ENCODE assay signal across 20 cellular contexts in genomic region chr1:183844806-183845205, GRCh38. TPM values are rescaled to one million over a fixed set of nuclear protein-coding genes. Genes with fewer than 3 reads are reported as not detected.
A peak's percentile ranks its signal among the peaks of the same experiment; 100 is the strongest.
DNase-seq lines count a peak whose midpoint lies in the region; ATAC-seq and TF ChIP-seq lines count a peak whose summit lies in the region.
"Had no signal": no experiment of that assay in that cellular context is flagged by ENCODE, and none has a peak within 500 bp of the region (broad histone marks: within the 10 kb centered on the region; RNA-seq: fewer than 3 reads in every experiment).

No MANE protein-coding gene starts in this region.

- H3K27ac ChIP-seq in KMS-11 (peak overlapping the region; percentile 95), spleen (peak overlapping the region in 5 of 8 donors; percentile 7 to 68 (median 16))
- H3K27ac ChIP-seq: thoracic aorta had no signal

- no peak for TF ChIP-seq POLR2A in spleen (IDR thresholded peaks at IDR 0.05)

- H4K20me1 ChIP-seq in KMS-11 (ENCODE audit: insufficient read depth), result no peaks in the 10 kb centered on the region

- no peaks in the 10 kb centered on the region for H3K27me3 Mint-ChIP-seq in activated T-cell treated with anti-CD3 and anti-CD28 coated beads, Interleukin-2, amount 50 U/mL, for 72 hours (ENCODE audit: low read depth)
- H3K27me3 Mint-ChIP-seq in activated T-cell treated with anti-CD3 and anti-CD28 coated beads, Interleukin-2, amount 50 U/mL, for 4 hours (ENCODE audit: low read depth), result no peaks in the 10 kb centered on the region
- no peaks in the 10 kb centered on the region for H3K27me3 Mint-ChIP-seq in chondrocyte (ENCODE audit: low read depth)
- H3K27me3 Mint-ChIP-seq: CD4-positive, alpha-beta T cell; IgD-negative memory B cell; stimulated activated naive B cell treated with anti-CD40 and anti-IgM and Interleukin-4, amounts not matched to agents 10 μg/mL and 1 μg/mL and 100 μg/mL, for 72 hours had no signal

- DNase-seq in activated T-cell treated with anti-CD3 and anti-CD28 coated beads, Interleukin-2, amount 50 U/mL, for 72 hours, result no peak
- DNase-seq in activated T-cell treated with anti-CD3 and anti-CD28 coated beads, Interleukin-2, amount 50 U/mL, for 4 hours, result no peak
- no peak for DNase-seq in chondrocyte (ENCODE audit: low spot score)
- DNase-seq in spleen, result no peak
- no peak for DNase-seq in stimulated activated naive CD8-positive, alpha-beta T cell treated with anti-CD3 and anti-CD28 coated beads, Interleukin-15, Interleukin-2, amounts not matched to agents 100 U/mL and 50 U/mL, for 24 hours
- DNase-seq in activated CD4-positive, CD25-positive, alpha-beta regulatory T cell (lab: John Stamatoyannopoulos, UW), result no peak
- DNase-seq: activated CD8-positive, alpha-beta memory T cell treated with anti-CD3 and anti-CD28 coated beads for 24 hours; CD4-positive, alpha-beta T cell; GOT3; midbrain; NCI-H187 treated with DMSO at 0.1 percent for 48 hours; NCI-H446 treated with DMSO at 0.1 percent for 48 hours; posterior cingulate gyrus; stimulated activated CD4-positive, alpha-beta T cell treated with anti-CD3 and anti-CD28 coated beads, Interleukin-1b, Interleukin-23, amount 100 ng/mL, for 48 hours; stimulated activated naive B cell treated with anti-CD40 and anti-IgM and Interleukin-4, amounts not matched to agents 10 μg/mL and 1 μg/mL and 100 μg/mL, for 72 hours had no signal

- H3K4me3 Mint-ChIP-seq in activated T-cell treated with anti-CD3 and anti-CD28 coated beads, Interleukin-2, amount 50 U/mL, for 72 hours, result no peak overlapping the region
- H3K4me3 Mint-ChIP-seq in activated T-cell treated with anti-CD3 and anti-CD28 coated beads, Interleukin-2, amount 50 U/mL, for 4 hours, result no peak overlapping the region
- no peak overlapping the region for H3K4me3 Mint-ChIP-seq in chondrocyte (ENCODE audit: unreplicated experiment)
- H3K4me3 Mint-ChIP-seq: CD4-positive, alpha-beta T cell; IgD-negative memory B cell had no signal

- no peaks in the 10 kb centered on the region for H3K36me3 ChIP-seq in KMS-11 (ENCODE audit: insufficient read depth)
- H3K36me3 ChIP-seq in spleen, result no peaks in the 10 kb centered on the region
- H3K36me3 ChIP-seq: thoracic aorta had no signal

- TF ChIP-seq CTCF in KMS-11 (conservative IDR thresholded peaks at IDR 0.05; ENCODE audit: low read depth, low read length) (no peak), chondrocyte (IDR thresholded peaks at IDR 0.05) (no peak), spleen (IDR thresholded peaks at IDR 0.05 in 8 of 11, conservative IDR thresholded peaks at IDR 0.05 in 3 of 11) (no peak)

- intact Hi-C loops in spleen (cut with DNase I; ENCODE audit: low total_unique reads), result no loop called here

- peak overlapping the region; percentile 76 for H3K9ac ChIP-seq in KMS-11

- H3K79me2 ChIP-seq in KMS-11 (ENCODE audit: insufficient read depth, low read depth), result peaks cover 69% of the 10 kb centered on the region

- H3K4me1 Mint-ChIP-seq in activated T-cell treated with anti-CD3 and anti-CD28 coated beads, Interleukin-2, amount 50 U/mL, for 72 hours (ENCODE audit: low read depth), result peaks cover 33% of the 10 kb centered on the region
- peaks cover 25% of the 10 kb centered on the region for H3K4me1 Mint-ChIP-seq in activated T-cell treated with anti-CD3 and anti-CD28 coated beads, Interleukin-2, amount 50 U/mL, for 4 hours (ENCODE audit: low read depth)
- H3K4me1 Mint-ChIP-seq in chondrocyte (ENCODE audit: low read depth), result peaks cover 55% of the 10 kb centered on the region

- H3K4me2 ChIP-seq in KMS-11, result peak overlapping the region; percentile 98

- 80 to 95% (median 92%) methylated on average over 2 of the region's 2 CpGs for WGBS in spleen, 5 donors

- H3K27me3 ChIP-seq in KMS-11 (ENCODE audit: insufficient read depth, low read depth), result no peaks in the 10 kb centered on the region
- no peaks in the 10 kb centered on the region for H3K27me3 ChIP-seq in spleen (replicated peaks in 1 of 7)

- H3K9me3 Mint-ChIP-seq in activated T-cell treated with anti-CD3 and anti-CD28 coated beads, Interleukin-2, amount 50 U/mL, for 72 hours, result no peaks in the 10 kb centered on the region
- H3K9me3 Mint-ChIP-seq in activated T-cell treated with anti-CD3 and anti-CD28 coated beads, Interleukin-2, amount 50 U/mL, for 4 hours, result no peaks in the 10 kb centered on the region
- H3K9me3 Mint-ChIP-seq in chondrocyte (ENCODE audit: low read depth), result no peaks in the 10 kb centered on the region
- H3K9me3 Mint-ChIP-seq: CD4-positive, alpha-beta T cell; IgD-negative memory B cell had no signal

- H3K4me3 ChIP-seq in KMS-11 (IDR thresholded peaks at IDR 0.05; ENCODE audit: insufficient read depth, low read depth, low read length) (no peak overlapping the region), spleen (no peak overlapping the region)
- H3K4me3 ChIP-seq: thoracic aorta had no signal

- H3K4me1 ChIP-seq in KMS-11 (ENCODE audit: low read depth, poor library complexity, severe bottlenecking), result peaks cover 98% of the 10 kb centered on the region
- peaks cover 11 to 52% (median 27%) of the 10 kb centered on the region in 6 donors for H3K4me1 ChIP-seq in spleen

- no peak for ATAC-seq in activated T-cell treated with anti-CD3 and anti-CD28 coated beads, Interleukin-2, amount 50 U/mL, for 72 hours (replicated peaks in 1 of 2)
- ATAC-seq in activated T-cell treated with anti-CD3 and anti-CD28 coated beads, Interleukin-2, amount 50 U/mL, for 4 hours, result no peak
- ATAC-seq in stimulated activated naive CD8-positive, alpha-beta T cell treated with anti-CD3 and anti-CD28 coated beads, Interleukin-15, Interleukin-2, amounts not matched to agents 100 U/mL and 50 U/mL, for 24 hours, result no peak
- ATAC-seq in GM18868 (IDR thresholded peaks at IDR 0.05; ENCODE audit: unreplicated experiment), result no peak
- ATAC-seq: activated naive CD4-positive, alpha-beta T cell treated with anti-CD3 and anti-CD28 coated beads, Interleukin-2, amount 50 U/mL, for 72 hours; stimulated activated naive B cell treated with anti-CD40 and anti-IgM and Interleukin-4, amounts not matched to agents 10 μg/mL and 1 μg/mL and 100 μg/mL, for 72 hours had no signal

- peak overlapping the region; percentile 76 for H3K27ac Mint-ChIP-seq in activated T-cell treated with anti-CD3 and anti-CD28 coated beads, Interleukin-2, amount 50 U/mL, for 72 hours
- H3K27ac Mint-ChIP-seq in chondrocyte (ENCODE audit: unreplicated experiment), result peak overlapping the region; percentile 25
- H3K27ac Mint-ChIP-seq: CD4-positive, alpha-beta T cell; IgD-negative memory B cell; stimulated activated naive B cell treated with anti-CD40 and anti-IgM and Interleukin-4, amounts not matched to agents 10 μg/mL and 1 μg/mL and 100 μg/mL, for 72 hours had no signal

- H2AFZ ChIP-seq in KMS-11 (ENCODE audit: low read depth), result no peak overlapping the region

- H3K9me3 ChIP-seq in spleen, result no peaks in the 10 kb centered on the region
- H3K9me3 ChIP-seq: thoracic aorta had no signal

- peaks cover 0 to 1% of the 10 kb centered on the region in 2 donors for H3K36me3 Mint-ChIP-seq in activated T-cell treated with anti-CD3 and anti-CD28 coated beads, Interleukin-2, amount 50 U/mL, for 72 hours (ENCODE audit: insufficient read depth in 2 of 2)
- H3K36me3 Mint-ChIP-seq in activated T-cell treated with anti-CD3 and anti-CD28 coated beads, Interleukin-2, amount 50 U/mL, for 4 hours (ENCODE audit: insufficient read depth), result peaks cover 2% of the 10 kb centered on the region
- peaks cover 2% of the 10 kb centered on the region for H3K36me3 Mint-ChIP-seq in chondrocyte (ENCODE audit: low read depth)
- H3K36me3 Mint-ChIP-seq: IgD-negative memory B cell had no signal

RNA-seq across cellular contexts. Expression of gene RGL1, which starts 39.9 kb away (rescaled TPM):
- 1 to 10 TPM; 1.7 to 2.2 TPM for total RNA-seq in activated T-cell treated with anti-CD3 and anti-CD28 coated beads, Interleukin-2, amount 50 U/mL, for 72 hours
- under 1 TPM; 0.58 to 0.92 (median 0.68) TPM for total RNA-seq in activated T-cell treated with anti-CD3 and anti-CD28 coated beads, Interleukin-2, amount 50 U/mL, for 4 hours
- 20.9 to 37.9 TPM (median 21.1 TPM) in 3 replicates for total RNA-seq in chondrocyte
- total RNA-seq in spleen, result 100 to 1,000 TPM in 4 of 7 donors, 10 to 100 TPM in 3; 66.7 to 126 (median 102) TPM
- polyA plus RNA-seq in spleen, result 10 to 100 TPM; 14.3 to 30.2 (median 14.8) TPM
- polyA plus RNA-seq: IgD-negative memory B cell had no signal
